8 cellular contexts compared by ENCODE assay signal in genomic region chr4:20700007-20700761, GRCh38. TPM values are rescaled to one million over a fixed set of nuclear protein-coding genes. Genes with fewer than 3 reads are reported as not detected.
DNase-seq lines count a peak whose midpoint lies in the region; ATAC-seq, FAIRE-seq and TF ChIP-seq lines count a peak whose summit lies in the region.

TSS of gene PACRGL (plus strand) at chr4:20700458. CDS start at chr4:20704482, 4,024 bp downstream.

- peak; percentile 97 for DNase-seq in AG20443 (ENCODE audit: low spot score)
- DNase-seq in NCI-H510A (lab: John Stamatoyannopoulos, UW) = peak; percentile 87
- DNase-seq in activated CD4-positive, alpha-beta T cell treated with anti-CD3 and anti-CD28 coated beads for 1 hour = peak; percentile 86
- DNase-seq in cerebellum (ENCODE audit: low spot score) = peak; percentile 94
- DNase-seq in keratinocyte (ENCODE audit: low read depth, low spot score) = peak; percentile 30
- peak; percentile 75 to 88 for DNase-seq in stimulated activated CD4-positive, alpha-beta T cell treated with anti-CD3 and anti-CD28 coated beads, Interleukin-15, amount 100 ng/mL, for 1 hour (ENCODE audit: low read depth in 1 of 2, low spot score in 1 of 2)

- peaks cover 25% of the 10 kb centered on the region for H3K79me2 ChIP-seq in keratinocyte (ENCODE audit: control insufficient read depth, insufficient read depth, low read length)

- dilution Hi-C loops in keratinocyte (cut with MboI; ENCODE audit: extremely low pct_ligation_motif_present, low sequenced_read_pairs) = no loop called here

- H3K4me1 ChIP-seq in keratinocyte (ENCODE audit: control insufficient read depth, extremely low read depth, insufficient read depth, low read length) = peaks cover 16% of the 10 kb centered on the region

- no peaks in the 10 kb centered on the region for H4K20me1 ChIP-seq in keratinocyte (ENCODE audit: control insufficient read depth, extremely low read depth, insufficient read depth, low read length)

- H3K27ac ChIP-seq in keratinocyte (ENCODE audit: control insufficient read depth, insufficient read depth, low read length) = peak within 1 kb of the TSS; percentile 86

- no peak for TF ChIP-seq CTCF in keratinocyte (optimal IDR thresholded peaks at IDR 0.05 in 1 of 3, IDR thresholded peaks at IDR 0.05 in 1 of 3, conservative IDR thresholded peaks at IDR 0.05 in 1 of 3; ENCODE audit: extremely low read depth in 1 of 3, insufficient read depth in 2 of 3, low read length in 3 of 3)

- H2AFZ ChIP-seq in keratinocyte (ENCODE audit: control insufficient read depth, low read length) = peak within 1 kb of the TSS; percentile 99

- FAIRE-seq in keratinocyte (lab: Jason Lieb, UNC) = peak; percentile 64

- no peaks in the 10 kb centered on the region for H3K36me3 ChIP-seq in keratinocyte (ENCODE audit: control insufficient read depth in 2 of 2, extremely low read depth in 1 of 2, insufficient read depth in 2 of 2, low read length in 2 of 2)

- no peaks in the 10 kb centered on the region for H3K27me3 ChIP-seq in keratinocyte (ENCODE audit: control insufficient read depth, extremely low read depth, insufficient read depth, low read length)

- H3K9me3 ChIP-seq in keratinocyte (ENCODE audit: control insufficient read depth, low read depth, low read length) = no peaks in the 10 kb centered on the region

- H3K9me1 ChIP-seq in keratinocyte (ENCODE audit: control insufficient read depth, extremely low read depth, insufficient read depth, low read length) = no peaks in the 10 kb centered on the region

- H3K9ac ChIP-seq in keratinocyte (ENCODE audit: control insufficient read depth, extremely low read depth, insufficient read depth, low read length) = peak within 1 kb of the TSS; percentile 80

- ATAC-seq in HG03432 (IDR thresholded peaks at IDR 0.05; ENCODE audit: unreplicated experiment) = peak; percentile 100

- peak within 1 kb of the TSS; percentile 98 for H3K4me2 ChIP-seq in keratinocyte (ENCODE audit: control insufficient read depth, extremely low read depth, insufficient read depth, low read depth, low read length)

- peak within 1 kb of the TSS; percentile 84 to 95 (median 87) for H3K4me3 ChIP-seq in keratinocyte (ENCODE audit: control insufficient read depth in 2 of 3, extremely low read depth in 1 of 3, insufficient read depth in 2 of 3, low read depth in 1 of 3, low read length in 3 of 3)

- peak; percentile 65 for TF ChIP-seq POLR2A in GM19099 (IDR thresholded peaks at IDR 0.05; ENCODE audit: extremely low read depth, insufficient read length, low read depth)

RNA-seq across cellular contexts. Expression of gene PACRGL, which starts in this region (rescaled TPM):
- 49.4 TPM for total RNA-seq in cerebellum
- polyA plus RNA-seq in keratinocyte = 11.3 to 18.2 TPM (median 12.0 TPM) in 3 replicates
- 9.3 TPM for polyA plus RNA-seq in keratinocyte (2011; ENCODE audit: low read depth)
- 8.1 and 14.3 TPM in 2 replicates for polyA plus RNA-seq in keratinocyte (2011; cell fraction: cytosol; rRNA removed)
- 17.6 and 21.1 TPM in 2 replicates for polyA plus RNA-seq in keratinocyte (2011; cell fraction: nucleus; rRNA removed)
- 10.1 and 10.9 TPM in 2 replicates for polyA plus RNA-seq in keratinocyte (2012; ENCODE audit: low replicate concordance)
- 3.8 to 11.9 TPM (median 5.2 TPM) in 3 replicates for polyA minus RNA-seq in keratinocyte
- polyA minus RNA-seq in keratinocyte (2011; cell fraction: cytosol; rRNA and poly(A)+ RNA removed) = 14.2 TPM
- polyA minus RNA-seq in keratinocyte (2011; cell fraction: nucleus; rRNA and poly(A)+ RNA removed) = 11.4 and 16.9 TPM in 2 replicates

Comparison
In these comparisons a context has a peak if more than half of its experiments do, and no peak if none do; other contexts are left out.
1. Peak in every context shown above with its lines: DNase-seq, ATAC-seq, H3K4me3 ChIP-seq and H3K27ac ChIP-seq.
2. DNase-seq: peak in every context shown above with its lines; median percentile 97 in AG20443; 94 in cerebellum; 87 in NCI-H510A; 86 in activated CD4-positive, alpha-beta T cell treated with anti-CD3 and anti-CD28 coated beads for 1 hour; 82 in stimulated activated CD4-positive, alpha-beta T cell treated with anti-CD3 and anti-CD28 coated beads, Interleukin-15, amount 100 ng/mL, for 1 hour; 30 in keratinocyte.